Comparison of ENCODE assay signal across 1 cellular context in the genomic region with DNA sequence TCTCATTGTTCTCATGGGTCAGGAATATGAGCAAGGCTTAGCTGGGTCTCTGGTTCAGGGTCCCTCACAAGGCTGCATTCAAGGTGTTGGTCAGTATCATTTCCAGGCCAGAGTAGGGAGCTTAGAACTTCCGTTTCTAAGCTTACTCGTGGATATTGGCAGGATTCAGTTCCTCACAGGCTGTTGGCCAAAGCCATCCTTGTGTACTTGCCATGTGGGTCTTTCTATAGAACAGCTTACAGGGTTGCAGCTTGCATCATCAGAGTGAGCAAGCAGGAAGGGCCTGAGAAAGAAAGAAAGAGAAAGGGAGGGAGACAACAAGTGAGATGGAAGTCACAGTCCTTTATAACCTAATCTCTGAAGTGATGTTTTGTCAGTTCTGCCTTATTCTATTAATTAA.
TF ChIP-seq lines count a peak whose summit lies in the region.

No MANE protein-coding gene starts in this region.

TF ChIP-seq in SK-N-SH, 30 proteins besides CTCF, POLR2A, EP300 and RAD21:
- TF ChIP-seq CHD2 (IDR thresholded peaks at IDR 0.05; ENCODE audit: low read length, partially characterized antibody) (no peak), FOXJ3 (CRISPR knock-in tag; IDR thresholded peaks at IDR 0.05) (no peak), SIN3A (IDR thresholded peaks at IDR 0.05; ENCODE audit: borderline replicate concordance, low read depth, low read length) (no peak), TAF1 (IDR thresholded peaks at IDR 0.05; ENCODE audit: borderline replicate concordance, low read depth, low read length) (no peak), EZH2phosphoT487 (IDR thresholded peaks at IDR 0.05; ENCODE audit: borderline replicate concordance, low read depth) (no peak), RXRA (IDR thresholded peaks at IDR 0.05; ENCODE audit: borderline replicate concordance, low read depth) (no peak), MXI1 (IDR thresholded peaks at IDR 0.05; ENCODE audit: low read depth, low read length) (no peak), GABPA (IDR thresholded peaks at IDR 0.05; ENCODE audit: low read depth) (no peak), GATA2 (CRISPR knock-in tag; IDR thresholded peaks at IDR 0.05) (no peak), FOXM1 (IDR thresholded peaks at IDR 0.05; ENCODE audit: low read depth) (no peak), YY1 (IDR thresholded peaks at IDR 0.05; ENCODE audit: low read depth) (no peak), TEAD4 (IDR thresholded peaks at IDR 0.05; ENCODE audit: borderline replicate concordance, insufficient read depth) (no peak), RCOR1 (IDR thresholded peaks at IDR 0.05; ENCODE audit: low read length) (no peak)
- TF ChIP-seq, protein P1, sequence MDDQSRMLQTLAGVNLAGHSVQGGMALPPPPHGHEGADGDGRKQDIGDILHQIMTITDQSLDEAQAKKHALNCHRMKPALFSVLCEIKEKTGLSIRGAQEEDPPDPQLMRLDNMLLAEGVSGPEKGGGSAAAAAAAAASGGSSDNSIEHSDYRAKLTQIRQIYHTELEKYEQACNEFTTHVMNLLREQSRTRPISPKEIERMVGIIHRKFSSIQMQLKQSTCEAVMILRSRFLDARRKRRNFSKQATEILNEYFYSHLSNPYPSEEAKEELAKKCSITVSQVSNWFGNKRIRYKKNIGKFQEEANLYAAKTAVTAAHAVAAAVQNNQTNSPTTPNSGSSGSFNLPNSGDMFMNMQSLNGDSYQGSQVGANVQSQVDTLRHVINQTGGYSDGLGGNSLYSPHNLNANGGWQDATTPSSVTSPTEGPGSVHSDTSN (IDR thresholded peaks at IDR 0.05): no peak
- TF ChIP-seq, protein P2, sequence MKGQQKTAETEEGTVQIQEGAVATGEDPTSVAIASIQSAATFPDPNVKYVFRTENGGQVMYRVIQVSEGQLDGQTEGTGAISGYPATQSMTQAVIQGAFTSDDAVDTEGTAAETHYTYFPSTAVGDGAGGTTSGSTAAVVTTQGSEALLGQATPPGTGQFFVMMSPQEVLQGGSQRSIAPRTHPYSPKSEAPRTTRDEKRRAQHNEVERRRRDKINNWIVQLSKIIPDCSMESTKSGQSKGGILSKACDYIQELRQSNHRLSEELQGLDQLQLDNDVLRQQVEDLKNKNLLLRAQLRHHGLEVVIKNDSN (IDR thresholded peaks at IDR 0.05; ENCODE audit: borderline replicate concordance, low read depth): no peak
- TF ChIP-seq, protein P3, sequence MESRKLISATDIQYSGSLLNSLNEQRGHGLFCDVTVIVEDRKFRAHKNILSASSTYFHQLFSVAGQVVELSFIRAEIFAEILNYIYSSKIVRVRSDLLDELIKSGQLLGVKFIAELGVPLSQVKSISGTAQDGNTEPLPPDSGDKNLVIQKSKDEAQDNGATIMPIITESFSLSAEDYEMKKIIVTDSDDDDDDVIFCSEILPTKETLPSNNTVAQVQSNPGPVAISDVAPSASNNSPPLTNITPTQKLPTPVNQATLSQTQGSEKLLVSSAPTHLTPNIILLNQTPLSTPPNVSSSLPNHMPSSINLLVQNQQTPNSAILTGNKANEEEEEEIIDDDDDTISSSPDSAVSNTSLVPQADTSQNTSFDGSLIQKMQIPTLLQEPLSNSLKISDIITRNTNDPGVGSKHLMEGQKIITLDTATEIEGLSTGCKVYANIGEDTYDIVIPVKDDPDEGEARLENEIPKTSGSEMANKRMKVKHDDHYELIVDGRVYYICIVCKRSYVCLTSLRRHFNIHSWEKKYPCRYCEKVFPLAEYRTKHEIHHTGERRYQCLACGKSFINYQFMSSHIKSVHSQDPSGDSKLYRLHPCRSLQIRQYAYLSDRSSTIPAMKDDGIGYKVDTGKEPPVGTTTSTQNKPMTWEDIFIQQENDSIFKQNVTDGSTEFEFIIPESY (IDR thresholded peaks at IDR 0.05; ENCODE audit: borderline replicate concordance, low read depth): no peak
- TF ChIP-seq, protein P4, sequence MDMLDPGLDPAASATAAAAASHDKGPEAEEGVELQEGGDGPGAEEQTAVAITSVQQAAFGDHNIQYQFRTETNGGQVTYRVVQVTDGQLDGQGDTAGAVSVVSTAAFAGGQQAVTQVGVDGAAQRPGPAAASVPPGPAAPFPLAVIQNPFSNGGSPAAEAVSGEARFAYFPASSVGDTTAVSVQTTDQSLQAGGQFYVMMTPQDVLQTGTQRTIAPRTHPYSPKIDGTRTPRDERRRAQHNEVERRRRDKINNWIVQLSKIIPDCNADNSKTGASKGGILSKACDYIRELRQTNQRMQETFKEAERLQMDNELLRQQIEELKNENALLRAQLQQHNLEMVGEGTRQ (IDR thresholded peaks at IDR 0.05; ENCODE audit: borderline replicate concordance, low read depth, low read length): no peak
